In the genomic region with DNA sequence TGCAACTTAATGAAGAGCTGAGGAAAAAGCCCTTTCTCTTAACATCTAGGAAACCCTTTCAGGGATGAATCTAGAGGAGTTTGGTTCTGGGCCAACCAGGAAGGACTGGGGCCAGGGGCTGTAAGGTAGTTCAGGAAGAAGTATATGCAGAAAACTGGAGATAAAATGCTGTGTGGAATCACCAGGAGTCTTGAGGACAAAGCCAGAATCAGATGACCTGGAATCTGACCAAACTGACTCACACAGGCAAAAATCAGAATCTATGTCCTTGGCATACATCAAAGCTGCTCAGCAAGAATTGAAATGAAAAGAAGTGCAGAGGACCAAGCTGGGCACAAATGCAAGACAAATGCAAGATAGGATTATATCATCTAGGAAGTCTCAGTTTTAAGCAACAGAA, we compare ENCODE assay signal across 17 cellular contexts. TPM values are rescaled to one million over a fixed set of nuclear protein-coding genes. Genes with fewer than 3 reads are reported as not detected.
DNase-seq lines count a peak whose midpoint lies in the region; ATAC-seq and TF ChIP-seq lines count a peak whose summit lies in the region.
"Had no signal": no experiment of that assay in that cellular context is flagged by ENCODE, and none has a peak within 500 bp of the region (broad histone marks: within the 10 kb centered on the region; RNA-seq: fewer than 3 reads in every experiment).

No MANE protein-coding gene starts in this region.

- H3K36me3 ChIP-seq in testis (ENCODE audit: low read depth, missing control alignments): no peaks in the 10 kb centered on the region
- H3K36me3 ChIP-seq: esophagus muscularis mucosa, left lung, Peyer's patch, vagina had no signal

- no peak overlapping the region for H3K27ac ChIP-seq in right cardiac atrium (ENCODE audit: low read length)
- no peak overlapping the region for H3K27ac ChIP-seq in testis
- H3K27ac ChIP-seq: esophagus muscularis mucosa, left lung, Peyer's patch, vagina had no signal

- no peak for TF ChIP-seq POLR2A in testis (IDR thresholded peaks at IDR 0.05)

- intact Hi-C loops in left ventricle myocardium superior (cut with micrococcal nuclease) (no loop called here), right cardiac atrium (cut with DNase I) (no loop called here), testis (cut with DNase I; ENCODE audit: low total_unique reads) (no loop called here)

- no peak for DNase-seq in left ventricle myocardium superior
- DNase-seq in right cardiac atrium: no peak
- DNase-seq in astrocyte of the cerebellum (ENCODE audit: low read depth): peak; percentile 35
- peak; percentile 9 for DNase-seq in fibroblast of the conjunctiva (ENCODE audit: low read depth)
- DNase-seq in testis: peak; percentile 43
- no peak for DNase-seq in OCI-M2 (lab: John Stamatoyannopoulos, UW; ENCODE audit: unreplicated experiment)
- DNase-seq: Caco-2; Karpas-422; left lung; naive B cell; NCI-H748 treated with DMSO at 0.1 percent for 48 hours; Peyer's patch; stimulated activated naive CD4-positive, alpha-beta T cell treated with Interleukin-2 at 50 U/mL for 16 hours had no signal

- peaks cover 2% of the 10 kb centered on the region for H3K4me1 ChIP-seq in right cardiac atrium (ENCODE audit: control insufficient read depth, insufficient read depth, low read length)
- no peaks in the 10 kb centered on the region for H3K4me1 ChIP-seq in testis
- H3K4me1 ChIP-seq: Caco-2, vagina had no signal

- in situ Hi-C loops in astrocyte of the cerebellum (cut with HindIII; ENCODE audit: low sequenced_read_pairs): no loop called here

- ATAC-seq in left ventricle myocardium superior (peak; percentile 42), right cardiac atrium (no peak), HG03039 (IDR thresholded peaks at IDR 0.05; ENCODE audit: unreplicated experiment) (no peak), GM21723 (IDR thresholded peaks at IDR 0.05; ENCODE audit: unreplicated experiment) (no peak)
- ATAC-seq: left lung had no signal

- H3K9me3 ChIP-seq in right cardiac atrium (ENCODE audit: control insufficient read depth, low read length): no peaks in the 10 kb centered on the region
- no peaks in the 10 kb centered on the region for H3K9me3 ChIP-seq in testis
- H3K9me3 ChIP-seq: Caco-2, esophagus muscularis mucosa, left lung, Peyer's patch, vagina had no signal

- no peak overlapping the region for H3K4me3 ChIP-seq in right cardiac atrium (ENCODE audit: low read length)
- H3K4me3 ChIP-seq in astrocyte of the cerebellum (ENCODE audit: low read depth, low read length): no peak overlapping the region
- H3K4me3 ChIP-seq in testis: no peak overlapping the region
- H3K4me3 ChIP-seq: esophagus muscularis mucosa, left lung, Peyer's patch, vagina had no signal

- H3K27me3 ChIP-seq in right cardiac atrium (ENCODE audit: control insufficient read depth, insufficient read depth) (no peaks in the 10 kb centered on the region), testis (no peaks in the 10 kb centered on the region)
- H3K27me3 ChIP-seq: esophagus muscularis mucosa, left lung, Peyer's patch, vagina had no signal

- TF ChIP-seq CTCF in astrocyte of the cerebellum (IDR thresholded peaks at IDR 0.05; ENCODE audit: low read depth, low read length, missing control alignments): no peak
- no peak for TF ChIP-seq CTCF in testis (IDR thresholded peaks at IDR 0.05)

RNA-seq across cellular contexts. Expression of gene ATP2C1, which starts 59.4 kb away (rescaled TPM):
- 56.6 TPM for total RNA-seq in left ventricle myocardium superior
- total RNA-seq in right cardiac atrium: 10 to 100 TPM; 55.7 to 59.8 (median 57.5) TPM
- polyA plus RNA-seq in right cardiac atrium: 33.3 TPM
- total RNA-seq in testis: 100 to 1,000 TPM in 1 of 2 donors, 10 to 100 TPM in 1; 88.0 to 103 TPM
- 51.0 TPM for polyA plus RNA-seq in testis (ENCODE audit: insufficient read depth, low read depth, low replicate concordance)

Comparison
In these comparisons a context has a peak if more than half of its experiments do, and no peak if none do; other contexts are left out.
1. DNase-seq: peak in astrocyte of the cerebellum (single experiment), fibroblast of the conjunctiva (single experiment) and testis (single experiment); none in left ventricle myocardium superior (single experiment), right cardiac atrium (0 of 3) and OCI-M2 (single experiment).